ENCODE assay signal across 1 cellular context in the genomic region with DNA sequence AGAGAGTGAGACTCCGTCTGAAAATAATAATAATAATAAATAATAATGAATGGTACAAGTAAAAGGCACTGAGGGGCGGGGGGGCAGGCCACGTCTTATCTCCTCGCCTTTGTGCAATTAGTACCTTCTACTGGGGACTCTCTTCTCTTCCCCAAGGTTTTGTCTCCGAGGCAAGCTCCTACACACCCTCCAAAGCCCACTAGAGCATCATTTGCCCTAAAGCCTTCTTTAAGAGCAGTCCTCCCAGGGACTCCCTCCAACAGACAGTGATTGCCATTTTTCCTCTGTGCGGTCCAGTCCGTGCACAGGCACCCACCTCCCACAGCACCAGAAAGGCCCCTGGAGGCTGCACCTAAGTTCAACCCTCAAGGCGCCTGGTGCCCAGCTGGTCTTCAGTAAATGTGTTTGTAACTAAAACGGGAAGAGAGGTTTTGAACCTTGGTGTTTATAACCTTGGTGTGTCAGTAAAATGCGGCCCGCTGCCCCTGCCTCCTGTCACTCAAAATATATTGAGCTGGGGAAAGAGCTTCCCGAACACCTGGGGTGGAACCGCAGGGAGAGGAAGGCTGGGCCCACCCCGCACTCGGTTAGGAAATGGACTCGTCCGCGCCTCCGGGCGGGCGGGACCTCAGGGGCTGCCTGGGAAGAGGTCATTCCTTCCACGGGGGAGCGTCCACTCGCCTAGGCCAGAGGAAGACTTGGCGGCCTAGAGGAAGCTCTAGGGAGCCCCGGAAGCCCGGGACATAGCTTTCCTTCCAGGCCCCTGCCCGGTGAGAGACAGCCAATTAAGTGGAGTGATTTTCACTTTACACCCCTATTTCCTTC.
TF ChIP-seq lines count a peak whose summit lies in the region.

No MANE protein-coding gene starts in this region.

TF ChIP-seq in HEK293, 187 proteins besides CTCF, POLR2A, EP300 and RAD21 (continued from another document):
- TF ChIP-seq PRDM10 (tag by site-specific recombination; IDR thresholded peaks at IDR 0.05) (peak; percentile 99), SCRT1 (tag by site-specific recombination; IDR thresholded peaks at IDR 0.05; ENCODE audit: borderline replicate concordance) (no peak), ZNF404 (tag by site-specific recombination; IDR thresholded peaks at IDR 0.05) (no peak), PATZ1 (tag by site-specific recombination; IDR thresholded peaks at IDR 0.05) (peak; percentile 52), ZNF76 (tag by site-specific recombination; IDR thresholded peaks at IDR 0.05; ENCODE audit: borderline replicate concordance, low read depth) (peak; percentile 41; the same call in 1 of the 2 replicates), ZNF391 (tag by site-specific recombination; IDR thresholded peaks at IDR 0.05; ENCODE audit: borderline replicate concordance, low read depth) (0 out of 2 replicates have a peak, but pooled peaks have one; percentile 36), ZNF530 (tag by site-specific recombination; IDR thresholded peaks at IDR 0.05; ENCODE audit: low read depth) (no peak), ZBTB48 (tag by site-specific recombination; IDR thresholded peaks at IDR 0.05) (peak; percentile 58; the same call in 1 of the 2 replicates), ZNF2 (tag by site-specific recombination; IDR thresholded peaks at IDR 0.05) (0 out of 2 replicates have a peak, but pooled peaks have one; percentile 28), BCL11A (tag by site-specific recombination; IDR thresholded peaks at IDR 0.05; ENCODE audit: low read depth) (no peak), IKZF3 (tag by site-specific recombination; IDR thresholded peaks at IDR 0.05) (peak; percentile 50; the same call in 1 of the 2 replicates), ZNF354C (tag by site-specific recombination; IDR thresholded peaks at IDR 0.05; ENCODE audit: borderline replicate concordance, low read depth) (no peak), ZNF596 (tag by site-specific recombination; IDR thresholded peaks at IDR 0.05) (peak; percentile 65; the same call in 1 of the 2 replicates), KLF7 (tag by site-specific recombination; IDR thresholded peaks at IDR 0.05; ENCODE audit: borderline replicate concordance) (0 out of 2 replicates have a peak, but pooled peaks have one; percentile 63), ZNF184 (tag by site-specific recombination; IDR thresholded peaks at IDR 0.05) (0 out of 2 replicates have a peak, but pooled peaks have one; percentile 28), KLF10 (tag by site-specific recombination; IDR thresholded peaks at IDR 0.05) (peak; percentile 53; the same call in 1 of the 2 replicates), ZNF549 (tag by site-specific recombination; IDR thresholded peaks at IDR 0.05) (no peak), ZNF580 (tag by site-specific recombination; IDR thresholded peaks at IDR 0.05) (no peak), ZNF670 (tag by site-specific recombination; IDR thresholded peaks at IDR 0.05; ENCODE audit: low read depth) (no peak), ZSCAN30 (tag by site-specific recombination; IDR thresholded peaks at IDR 0.05) (0 out of 2 replicates have a peak, but pooled peaks have one; percentile 72), KLF8 (tag by site-specific recombination; IDR thresholded peaks at IDR 0.05) (peak; percentile 28; the same call in 1 of the 2 replicates), ZNF692 (tag by site-specific recombination; IDR thresholded peaks at IDR 0.05) (peak; percentile 99)
- TF ChIP-seq, protein P1, sequence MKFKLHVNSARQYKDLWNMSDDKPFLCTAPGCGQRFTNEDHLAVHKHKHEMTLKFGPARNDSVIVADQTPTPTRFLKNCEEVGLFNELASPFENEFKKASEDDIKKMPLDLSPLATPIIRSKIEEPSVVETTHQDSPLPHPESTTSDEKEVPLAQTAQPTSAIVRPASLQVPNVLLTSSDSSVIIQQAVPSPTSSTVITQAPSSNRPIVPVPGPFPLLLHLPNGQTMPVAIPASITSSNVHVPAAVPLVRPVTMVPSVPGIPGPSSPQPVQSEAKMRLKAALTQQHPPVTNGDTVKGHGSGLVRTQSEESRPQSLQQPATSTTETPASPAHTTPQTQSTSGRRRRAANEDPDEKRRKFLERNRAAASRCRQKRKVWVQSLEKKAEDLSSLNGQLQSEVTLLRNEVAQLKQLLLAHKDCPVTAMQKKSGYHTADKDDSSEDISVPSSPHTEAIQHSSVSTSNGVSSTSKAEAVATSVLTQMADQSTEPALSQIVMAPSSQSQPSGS (tag by site-specific recombination; IDR thresholded peaks at IDR 0.05; ENCODE audit: low read depth), result no peak
TF ChIP-seq in HEK293: peak in this region for 41.
